8 cellular contexts compared by ENCODE assay signal in genomic region chr19:35545855-35546381, GRCh38. TPM values are rescaled to one million over a fixed set of nuclear protein-coding genes. Genes with fewer than 3 reads are reported as not detected.
DNase-seq lines count a peak whose midpoint lies in the region; ATAC-seq and TF ChIP-seq lines count a peak whose summit lies in the region.

No MANE protein-coding gene starts in this region.

- TF ChIP-seq CTCF in SU-DHL-6 (IDR thresholded peaks at IDR 0.05; ENCODE audit: insufficient read depth, low read length, poor library complexity, severe bottlenecking), result no peak
- no peak for TF ChIP-seq CTCF in ascending aorta (IDR thresholded peaks at IDR 0.05)

- no peaks in the 10 kb centered on the region for H4K20me1 ChIP-seq in SU-DHL-6 (ENCODE audit: low read depth, low read length)

- H3K9me3 ChIP-seq in SU-DHL-6 (ENCODE audit: insufficient read depth, low read length) (no peaks in the 10 kb centered on the region), ascending aorta (no peaks in the 10 kb centered on the region), iPS-18c (ENCODE audit: control insufficient read depth, insufficient read depth, low read length) (peaks cover 2% of the 10 kb centered on the region)

- ATAC-seq in GM18909 (IDR thresholded peaks at IDR 0.05; ENCODE audit: poor library complexity, unreplicated experiment) (peak; percentile 43), HG03378 (IDR thresholded peaks at IDR 0.05; ENCODE audit: unreplicated experiment) (peak; percentile 34)

- peak overlapping the region; percentile 100 for H2AFZ ChIP-seq in SU-DHL-6 (ENCODE audit: low read depth, low read length, severe bottlenecking)

- H3F3A ChIP-seq in SU-DHL-6 (ENCODE audit: insufficient read depth), result no peaks in the 10 kb centered on the region

- intact Hi-C loops in ascending aorta (cut with DNase I), result loop anchor here (1.0 to 10.0 kb wide), 8 partner anchors 35 to 871 kb away; partner anchors contain the start of genes ARHGAP33, ETV2, HAUS5 and RBM42

- peaks cover 0 to 15% of the 10 kb centered on the region in 2 donors for H3K4me1 ChIP-seq in ascending aorta

- peak overlapping the region; percentile 96 for H3K4me2 ChIP-seq in SU-DHL-6 (ENCODE audit: low read depth, low read length, poor library complexity, severe bottlenecking)

- H3K9ac ChIP-seq in SU-DHL-6 (ENCODE audit: low read length), result peak overlapping the region; percentile 99

- DNase-seq in 8988T (peak; percentile 93), ascending aorta (ENCODE audit: low spot score in 2 of 2) (peak in 1 of 2 donors; percentile 78), occipital lobe (lab: John Stamatoyannopoulos, UW) (no peak)
- peak; percentile 49 to 67 for DNase-seq in stimulated activated CD4-positive, alpha-beta T cell treated with anti-CD3 and anti-CD28 coated beads, Interleukin-1b, Interleukin-23, amount 100 ng/mL, for 4 hours (ENCODE audit: low read depth in 2 of 2)

- H3K27me3 ChIP-seq in SU-DHL-6 (ENCODE audit: low read length) (no peaks in the 10 kb centered on the region), ascending aorta (no peaks in the 10 kb centered on the region)

- H3K9me2 ChIP-seq in SU-DHL-6 (replicated peaks; ENCODE audit: insufficient read depth, low read length), result no peaks in the 10 kb centered on the region

- H3K4me3 ChIP-seq in SU-DHL-6 (ENCODE audit: insufficient read depth, low read length, poor library complexity, severe bottlenecking) (peak overlapping the region; percentile 100), ascending aorta (peak overlapping the region; percentile 87 to 88), iPS-18c (ENCODE audit: insufficient read depth, low read depth, low read length) (peak overlapping the region; percentile 86)

- H3K27ac ChIP-seq in SU-DHL-6 (ENCODE audit: low read depth, low read length) (peak overlapping the region; percentile 24; the same call in 1 of the 2 replicates), ascending aorta (peak overlapping the region; percentile 76 to 88)

- peaks cover 19% of the 10 kb centered on the region; the same call in 1 of the 2 replicates for H3K79me2 ChIP-seq in SU-DHL-6 (ENCODE audit: insufficient read depth, low read length)

- no peaks in the 10 kb centered on the region for H3K36me3 ChIP-seq in SU-DHL-6 (ENCODE audit: low read length)
- H3K36me3 ChIP-seq in ascending aorta, result peaks cover 0 to 3% of the 10 kb centered on the region in 2 donors

RNA-seq across cellular contexts. Expression of gene TMEM147, which starts 0.5 kb away (rescaled TPM):
- total RNA-seq in ascending aorta (99.7 TPM), occipital lobe (37.4 TPM)

RNA-seq across cellular contexts. Expression of gene GAPDHS, which starts 12.7 kb away (rescaled TPM):
- total RNA-seq in ascending aorta (not detected), occipital lobe (not detected)

RNA-seq across cellular contexts. Expression of gene ATP4A, which starts 17.5 kb away (rescaled TPM):
- not detected for total RNA-seq in ascending aorta
- not detected for total RNA-seq in occipital lobe

RNA-seq across cellular contexts. Expression of gene SBSN, which starts 17.8 kb away (rescaled TPM):
- not detected for total RNA-seq in ascending aorta
- not detected for total RNA-seq in occipital lobe

RNA-seq across cellular contexts. Expression of gene DMKN, which starts 32.5 kb away (rescaled TPM):
- total RNA-seq in ascending aorta, result 1.7 TPM
- 0.94 TPM for total RNA-seq in occipital lobe
